1 cellular context compared by ENCODE assay signal in genomic region chr15:40348471-40348864, GRCh38.
A peak's percentile ranks its signal among the peaks of the same experiment; 100 is the strongest.
TF ChIP-seq lines count a peak whose summit lies in the region.

No MANE protein-coding gene starts in this region.

TF ChIP-seq in HepG2, 621 proteins besides CTCF, POLR2A, EP300 and RAD21:
- TF ChIP-seq PATZ1 (CRISPR knock-in tag; IDR thresholded peaks at IDR 0.05) (0 out of 2 replicates have a peak, but pooled peaks have one; percentile 2), SRF (IDR thresholded peaks at IDR 0.05; ENCODE audit: low read depth, low read length) (no peak), ARID4A (CRISPR knock-in tag; IDR thresholded peaks at IDR 0.05; ENCODE audit: borderline replicate concordance) (peak; percentile 25; the same call in 1 of the 2 replicates)
